Comparison of ENCODE assay signal across 34 cellular contexts in genomic region chr11:31690516-31690915, GRCh38.
"Had no signal": no experiment of that assay in that cellular context is flagged by ENCODE, and none has a peak within 500 bp of the region (broad histone marks: within the 10 kb centered on the region; RNA-seq: fewer than 3 reads in every experiment).

No MANE protein-coding gene starts in this region.

- H3K4me3 Mint-ChIP-seq: activated CD4-positive, alpha-beta memory T cell treated with anti-CD3 and anti-CD28 coated beads for 36 hours; activated CD4-positive, alpha-beta T cell treated with anti-CD3 and anti-CD28 coated beads for 36 hours; activated CD4-positive, alpha-beta T cell treated with anti-CD3 and anti-CD28 coated beads, Interleukin-2, amount 10 ng/mL, durations not matched to agents 24 days and 14 days; activated CD8-positive, alpha-beta memory T cell treated with anti-CD3 and anti-CD28 coated beads, Interleukin-2, amount 10 ng/mL, durations not matched to agents 7 days and 5 days; activated CD8-positive, alpha-beta T cell treated with anti-CD3 and anti-CD28 coated beads, Interleukin-2, amount 10 ng/mL, durations not matched to agents 7 days and 5 days; activated naive CD4-positive, alpha-beta T cell treated with anti-CD3 and anti-CD28 coated beads for 36 hours; activated naive CD4-positive, alpha-beta T cell treated with anti-CD3 and anti-CD28 coated beads, Interleukin-2, amount 50 U/mL, for 24 hours; activated naive CD8-positive, alpha-beta T cell treated with anti-CD3 and anti-CD28 coated beads for 36 hours; activated naive CD8-positive, alpha-beta T cell treated with anti-CD3 and anti-CD28 coated beads, Interleukin-2, amount 50 U/mL, for 24 hours; activated T-helper 1 cell treated with anti-CD3 and anti-CD28 coated beads, Interleukin-12 subunit alpha, Interleukin-12 subunit beta, Interleukin-2, Interleukin-4 antibody, amounts not matched to agents 30 ng/mL and 10 ng/mL and 1 ng/mL, durations not matched to agents 14 hours and 24 hours and 36 hours; brain; dendritic cell treated with granulocyte-macrophage colony-stimulating factor and Interleukin-4, amounts not matched to agents 40 ng/mL and 50 ng/mL, for 4 days; endodermal cell had no signal

- H3K27me3 Mint-ChIP-seq: activated CD4-positive, alpha-beta memory T cell treated with anti-CD3 and anti-CD28 coated beads for 36 hours; activated CD4-positive, alpha-beta T cell treated with anti-CD3 and anti-CD28 coated beads for 36 hours; activated CD4-positive, alpha-beta T cell treated with anti-CD3 and anti-CD28 coated beads, Interleukin-2, amount 10 ng/mL, durations not matched to agents 24 days and 14 days; activated CD8-positive, alpha-beta memory T cell treated with anti-CD3 and anti-CD28 coated beads, Interleukin-2, amount 10 ng/mL, durations not matched to agents 7 days and 5 days; activated naive CD4-positive, alpha-beta T cell treated with anti-CD3 and anti-CD28 coated beads, Interleukin-2, amount 50 U/mL, for 24 hours; activated naive CD8-positive, alpha-beta T cell treated with anti-CD3 and anti-CD28 coated beads for 36 hours; activated naive CD8-positive, alpha-beta T cell treated with anti-CD3 and anti-CD28 coated beads, Interleukin-2, amount 50 U/mL, for 24 hours; dendritic cell treated with granulocyte-macrophage colony-stimulating factor and Interleukin-4, amounts not matched to agents 40 ng/mL and 50 ng/mL, for 4 days had no signal

- H3K9me3 Mint-ChIP-seq: activated naive CD4-positive, alpha-beta T cell treated with anti-CD3 and anti-CD28 coated beads for 36 hours; activated naive CD4-positive, alpha-beta T cell treated with anti-CD3 and anti-CD28 coated beads, Interleukin-2, amount 50 U/mL, for 24 hours; activated T-helper 2 cell treated with anti-CD3 and anti-CD28 coated beads, Interferon-gamma antibody, Interleukin-2, Interleukin-4, amounts not matched to agents 10 μg/mL and 5 μg/mL and 100 μg/mL, durations not matched to agents 14 hours and 24 hours and 36 hours; dendritic cell treated with granulocyte-macrophage colony-stimulating factor and Interleukin-4, amounts not matched to agents 40 ng/mL and 50 ng/mL, for 4 days had no signal

- H3K27ac Mint-ChIP-seq: activated CD4-positive, alpha-beta memory T cell treated with anti-CD3 and anti-CD28 coated beads for 36 hours; activated CD4-positive, alpha-beta T cell treated with anti-CD3 and anti-CD28 coated beads for 36 hours; activated CD4-positive, alpha-beta T cell treated with anti-CD3 and anti-CD28 coated beads, Interleukin-2, amount 10 ng/mL, durations not matched to agents 24 days and 14 days; activated CD8-positive, alpha-beta memory T cell treated with anti-CD3 and anti-CD28 coated beads, Interleukin-2, amount 10 ng/mL, durations not matched to agents 7 days and 5 days; activated CD8-positive, alpha-beta T cell treated with anti-CD3 and anti-CD28 coated beads, Interleukin-2, amount 10 ng/mL, durations not matched to agents 7 days and 5 days; activated naive CD4-positive, alpha-beta T cell treated with anti-CD3 and anti-CD28 coated beads for 36 hours; activated naive CD4-positive, alpha-beta T cell treated with anti-CD3 and anti-CD28 coated beads, Interleukin-2, amount 50 U/mL, for 24 hours; activated naive CD8-positive, alpha-beta T cell treated with anti-CD3 and anti-CD28 coated beads for 36 hours; activated naive CD8-positive, alpha-beta T cell treated with anti-CD3 and anti-CD28 coated beads, Interleukin-2, amount 50 U/mL, for 24 hours; activated T-helper 1 cell treated with anti-CD3 and anti-CD28 coated beads, Interleukin-12 subunit alpha, Interleukin-12 subunit beta, Interleukin-2, Interleukin-4 antibody, amounts not matched to agents 30 ng/mL and 10 ng/mL and 1 ng/mL, durations not matched to agents 14 hours and 24 hours and 36 hours; activated T-helper 2 cell treated with anti-CD3 and anti-CD28 coated beads, Interferon-gamma antibody, Interleukin-2, Interleukin-4, amounts not matched to agents 10 μg/mL and 5 μg/mL and 100 μg/mL, durations not matched to agents 14 hours and 24 hours and 36 hours; dendritic cell treated with granulocyte-macrophage colony-stimulating factor and Interleukin-4, amounts not matched to agents 40 ng/mL and 50 ng/mL, for 4 days; endodermal cell had no signal

- H3K4me1 Mint-ChIP-seq: activated CD4-positive, alpha-beta T cell treated with anti-CD3 and anti-CD28 coated beads for 36 hours; activated CD4-positive, alpha-beta T cell treated with anti-CD3 and anti-CD28 coated beads, Interleukin-2, amount 10 ng/mL, durations not matched to agents 24 days and 14 days; activated naive CD8-positive, alpha-beta T cell treated with anti-CD3 and anti-CD28 coated beads, Interleukin-2, amount 50 U/mL, for 24 hours; brain; endodermal cell had no signal

- H3K27me3 ChIP-seq: adrenal gland, ascending aorta, breast epithelium, cardiac muscle cell, dorsolateral prefrontal cortex, esophagus muscularis mucosa, gastroesophageal sphincter had no signal

- H3K9me3 ChIP-seq: adrenal gland, ascending aorta, breast epithelium, esophagus muscularis mucosa, gastroesophageal sphincter had no signal

- H3K36me3 ChIP-seq: adrenal gland, ascending aorta, breast epithelium, cardiac muscle cell, esophagus muscularis mucosa, gastroesophageal sphincter had no signal

- H3K27ac ChIP-seq: adrenal gland, ascending aorta, breast epithelium, cardiac muscle cell, coronary artery, esophagus muscularis mucosa, gastroesophageal sphincter had no signal

- H3K4me1 ChIP-seq: adrenal gland, breast epithelium, esophagus muscularis mucosa, gastroesophageal sphincter had no signal

- H3K4me3 ChIP-seq: adrenal gland, ascending aorta, breast epithelium, cardiac muscle cell, coronary artery, dorsolateral prefrontal cortex, esophagus muscularis mucosa, gastroesophageal sphincter had no signal

- DNase-seq: activated CD4-positive, alpha-beta memory T cell treated with anti-CD3 and anti-CD28 coated beads for 36 hours; activated CD4-positive, alpha-beta T cell treated with anti-CD3 and anti-CD28 coated beads for 36 hours; activated CD4-positive, alpha-beta T cell treated with anti-CD3 and anti-CD28 coated beads, Interleukin-2, amount 10 ng/mL, durations not matched to agents 24 days and 14 days; activated CD4-positive, CD25-positive, alpha-beta regulatory T cell; activated CD4-positive, CD25-positive, alpha-beta regulatory T cell treated with anti-CD3 and anti-CD28 coated beads, Interleukin-2, amount 50 U/mL, for 72 hours; activated CD8-positive, alpha-beta memory T cell treated with anti-CD3 and anti-CD28 coated beads, Interleukin-2, amount 10 ng/mL, durations not matched to agents 7 days and 5 days; activated CD8-positive, alpha-beta memory T cell treated with anti-CD3 and anti-CD28 coated beads, Interleukin-2, amount 50 U/mL, for 4 hours; activated CD8-positive, alpha-beta T cell treated with anti-CD3 and anti-CD28 coated beads, Interleukin-2, amount 10 ng/mL, durations not matched to agents 7 days and 5 days; activated effector memory CD4-positive, alpha-beta T cell treated with anti-CD3 and anti-CD28 coated beads, Interleukin-2, amount 50 U/mL, for 16 hours; activated naive CD4-positive, alpha-beta T cell treated with anti-CD3 and anti-CD28 coated beads for 36 hours; activated naive CD8-positive, alpha-beta T cell treated with anti-CD3 and anti-CD28 coated beads for 36 hours; activated naive CD8-positive, alpha-beta T cell treated with anti-CD3 and anti-CD28 coated beads, Interleukin-2, amount 50 U/mL, for 24 hours; activated T-cell treated with anti-CD3 and anti-CD28 coated beads, Interleukin-2, amount 50 U/mL, for 1 hour; activated T-cell treated with anti-CD3 and anti-CD28 coated beads, Interleukin-2, amount 50 U/mL, for 48 hours; adrenal gland; amygdala; central memory CD4-positive, alpha-beta T cell; effector memory CD4-positive, alpha-beta T cell; endodermal cell; foreskin melanocyte; head of caudate nucleus; T-helper 2 cell had no signal
